Comparison of ENCODE assay signal across 10 cellular contexts in genomic region chr22:42863349-42863911, GRCh38. TPM values are rescaled to one million over a fixed set of nuclear protein-coding genes. Genes with fewer than 3 reads are reported as not detected.
DNase-seq lines count a peak whose midpoint lies in the region; ATAC-seq, FAIRE-seq and TF ChIP-seq lines count a peak whose summit lies in the region.
"Had no signal": no experiment of that assay in that cellular context is flagged by ENCODE, and none has a peak within 500 bp of the region (broad histone marks: within the 10 kb centered on the region; RNA-seq: fewer than 3 reads in every experiment).

No MANE protein-coding gene starts in this region.

- peak overlapping the region; percentile 35 for H3K4me3 Mint-ChIP-seq in T-helper 2 cell treated with Interferon-gamma antibody and Interleukin-4, amounts not matched to agents 5 μg/mL and 100 μg/mL, for 36 hours

- intact Hi-C loops in left ventricle myocardium superior (cut with micrococcal nuclease) (loop anchor here (10.0 kb wide), 1 partner anchor 171 kb away; no protein-coding TSS in a partner anchor), transverse colon (cut with DNase I; ENCODE audit: low total_unique reads) (no loop called here)

- no peaks in the 10 kb centered on the region for H3K9me3 ChIP-seq in transverse colon

- in situ Hi-C loops in transverse colon (cut with MboI; ENCODE audit: low pct_ligation_motif_present in 1 of 4, low pct_unique_long_range_greater_than_20kb in 1 of 4, low sequenced_read_pairs in 3 of 4), result loop anchor here in 2 of 4 donors (10.0 to 25.0 kb wide), 3 partner anchors 171 to 201 kb away; no protein-coding TSS in a partner anchor

- DNase-seq in activated naive CD4-positive, alpha-beta T cell treated with Interleukin-2 at 50 U/mL for 16 hours, result peak; percentile 68
- DNase-seq in activated naive CD4-positive, alpha-beta T cell (lab: John Stamatoyannopoulos, UW), result no peak
- DNase-seq in T-helper 2 cell treated with Interferon-gamma antibody and Interleukin-4, amounts not matched to agents 5 μg/mL and 100 μg/mL, for 36 hours (ENCODE audit: low spot score), result peak; percentile 72
- DNase-seq in fibroblast of pulmonary artery (ENCODE audit: low read depth) (peak; percentile 74), urothelium cell line (ENCODE audit: low spot score) (peak; percentile 60), left ventricle myocardium superior (no peak), transverse colon (no peak)
- DNase-seq: DND-41 had no signal

- peaks cover 4% of the 10 kb centered on the region for H3K4me1 Mint-ChIP-seq in T-helper 2 cell treated with Interferon-gamma antibody and Interleukin-4, amounts not matched to agents 5 μg/mL and 100 μg/mL, for 36 hours (ENCODE audit: low read depth)

- ATAC-seq in left ventricle myocardium superior (no peak), HG02870 (IDR thresholded peaks at IDR 0.05; ENCODE audit: unreplicated experiment) (no peak)

- H3K4me3 ChIP-seq in fibroblast of pulmonary artery (replicated peaks; ENCODE audit: low read depth, low read length) (no peak overlapping the region), transverse colon (no peak overlapping the region)
- H3K4me3 ChIP-seq: cardiac muscle cell had no signal

- peaks cover 7% of the 10 kb centered on the region for H3K36me3 Mint-ChIP-seq in T-helper 2 cell treated with Interferon-gamma antibody and Interleukin-4, amounts not matched to agents 5 μg/mL and 100 μg/mL, for 36 hours (ENCODE audit: low read depth)

- no peaks in the 10 kb centered on the region for H3K36me3 ChIP-seq in transverse colon
- H3K36me3 ChIP-seq: cardiac muscle cell had no signal

- no peak for TF ChIP-seq POLR2A in transverse colon (IDR thresholded peaks at IDR 0.05)

- no peak for FAIRE-seq in urothelium cell line (lab: Jason Lieb, UNC)

- H3K9me3 Mint-ChIP-seq in T-helper 2 cell treated with Interferon-gamma antibody and Interleukin-4, amounts not matched to agents 5 μg/mL and 100 μg/mL, for 36 hours, result peaks cover 7% of the 10 kb centered on the region

- H3K27me3 ChIP-seq in transverse colon, result no peaks in the 10 kb centered on the region
- H3K27me3 ChIP-seq: cardiac muscle cell had no signal

- peaks cover 5% of the 10 kb centered on the region for H3K27me3 Mint-ChIP-seq in T-helper 2 cell treated with Interferon-gamma antibody and Interleukin-4, amounts not matched to agents 5 μg/mL and 100 μg/mL, for 36 hours (ENCODE audit: low read depth)

- peaks cover 0 to 3% (median 1%) of the 10 kb centered on the region in 4 donors for H3K4me1 ChIP-seq in transverse colon

- H3K27ac Mint-ChIP-seq in T-helper 2 cell treated with Interferon-gamma antibody and Interleukin-4, amounts not matched to agents 5 μg/mL and 100 μg/mL, for 36 hours, result no peak overlapping the region

- TF ChIP-seq CTCF in fibroblast of pulmonary artery (IDR thresholded peaks at IDR 0.05; ENCODE audit: low read length, missing control alignments) (no peak), transverse colon (IDR thresholded peaks at IDR 0.05) (no peak)

- H3K27ac ChIP-seq in transverse colon, result no peak overlapping the region
- H3K27ac ChIP-seq: cardiac muscle cell had no signal

- WGBS in transverse colon (ENCODE audit: low coverage in 1 of 2), 2 donors, result 55 to 72% methylated on average over 4 of the region's 4 CpGs

- no peak for TF ChIP-seq EP300 in transverse colon (IDR thresholded peaks at IDR 0.05; ENCODE audit: low read depth)

RNA-seq across cellular contexts. Expression of gene ARFGAP3, which starts 6.4 kb away (rescaled TPM):
- total RNA-seq in left ventricle myocardium superior (25.8 TPM), transverse colon (10 to 100 TPM; 24.3 to 43.5 (median 33.3) TPM)

Comparison
In these comparisons a context has a peak if more than half of its experiments do, and no peak if none do; other contexts are left out.
1. DNase-seq: peak in activated naive CD4-positive, alpha-beta T cell treated with Interleukin-2 at 50 U/mL for 16 hours (single experiment), T-helper 2 cell treated with Interferon-gamma antibody and Interleukin-4, amounts not matched to agents 5 μg/mL and 100 μg/mL, for 36 hours (single experiment), fibroblast of pulmonary artery (single experiment) and urothelium cell line (single experiment); none in activated naive CD4-positive, alpha-beta T cell (0 of 4), left ventricle myocardium superior (single experiment) and transverse colon (single experiment).